In the genomic region with DNA sequence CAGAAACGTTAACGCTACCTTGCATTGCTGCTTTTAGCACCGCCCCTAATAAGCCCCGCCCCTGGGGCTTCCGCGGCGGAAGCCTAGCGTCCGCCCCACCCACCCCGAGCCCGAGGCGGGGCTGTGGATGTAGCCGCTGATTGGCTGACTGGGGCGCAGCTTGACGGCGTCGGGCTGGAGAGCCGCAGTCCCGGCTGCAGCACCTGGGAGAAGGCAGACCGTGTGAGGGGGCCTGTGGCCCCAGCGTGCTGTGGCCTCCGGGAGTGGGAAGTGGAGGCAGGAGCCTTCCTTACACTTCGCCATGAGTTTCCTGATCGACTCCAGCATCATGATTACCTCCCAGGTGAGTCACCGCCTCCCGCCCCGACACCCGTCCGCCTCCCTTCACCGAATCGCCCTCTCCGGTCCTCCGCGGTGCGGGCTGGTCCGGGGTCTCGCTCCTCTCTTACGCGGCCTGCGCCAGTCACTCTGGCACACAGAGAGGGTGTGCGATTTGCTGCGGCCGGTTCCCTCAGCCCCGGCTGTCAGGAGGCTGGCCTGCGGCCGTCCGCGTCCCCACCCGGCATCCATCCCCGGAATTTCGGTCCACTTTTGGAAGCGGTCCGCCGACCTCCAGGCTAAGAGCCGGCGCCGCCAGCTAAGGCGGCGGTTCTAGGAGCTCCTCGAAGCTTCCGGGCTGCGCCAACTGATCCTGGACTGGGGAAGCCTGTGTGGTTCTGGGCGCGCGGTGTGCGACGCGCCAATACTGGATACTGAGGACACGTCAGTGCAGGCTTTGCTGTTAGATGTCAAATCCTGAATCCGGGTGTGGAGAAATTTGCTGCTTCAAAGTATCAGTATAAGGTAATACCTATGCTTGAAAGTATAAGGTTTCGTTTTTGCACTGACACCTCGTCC, we compare ENCODE assay signal across 8 cellular contexts. TPM values are rescaled to one million over a fixed set of nuclear protein-coding genes. Genes with fewer than 3 reads are reported as not detected.
DNase-seq lines count a peak whose midpoint lies in the region; ATAC-seq and TF ChIP-seq lines count a peak whose summit lies in the region.
"Not testable (repeated sequence)": the region's sequence is repeated elsewhere in the genome, so short reads cannot be mapped to it uniquely, and the experiment has no call there.

A gene (plus strand): TSS at position 185 of the 897 bp plus-strand sequence. CDS start 117 bp downstream, at position 302.

- H3K9me3 Mint-ChIP-seq in activated T-helper 17 cell treated with anti-CD3 and anti-CD28 coated beads, Interleukin-2, amount 50 U/mL, for 72 hours; natural killer cell: not testable (repeated sequence)

- H3K27ac Mint-ChIP-seq in activated T-helper 17 cell treated with anti-CD3 and anti-CD28 coated beads, Interleukin-2, amount 50 U/mL, for 72 hours: not testable (repeated sequence)
- H3K27ac Mint-ChIP-seq in natural killer cell: peak within 1 kb of the TSS; percentile 63 to 77

- H3K4me3 ChIP-seq in LNCaP clone FGC (ENCODE audit: low read depth, low read length) (peak within 1 kb of the TSS; percentile 78), RWPE2 (ENCODE audit: severe bottlenecking) (peak within 1 kb of the TSS; percentile 67), fibroblast of pulmonary artery (replicated peaks; ENCODE audit: low read depth, low read length) (peak within 1 kb of the TSS; percentile 75)

- peak; percentile 98 for ATAC-seq in RWPE2 (ENCODE audit: low read depth)
- peak; percentile 98 for ATAC-seq in activated T-helper 17 cell treated with anti-CD3 and anti-CD28 coated beads, Interleukin-2, amount 50 U/mL, for 72 hours (replicated peaks)
- ATAC-seq in natural killer cell: peak; percentile 96 to 100 (median 99)

- peaks cover 24% of the 10 kb centered on the region for H3K4me1 Mint-ChIP-seq in activated T-helper 17 cell treated with anti-CD3 and anti-CD28 coated beads, Interleukin-2, amount 50 U/mL, for 72 hours
- peaks cover 24 to 32% of the 10 kb centered on the region in 2 donors for H3K4me1 Mint-ChIP-seq in natural killer cell

- intact Hi-C loops in natural killer cell (cut with micrococcal nuclease): not testable (repeated sequence)

- not testable (repeated sequence) for H3K27me3 Mint-ChIP-seq in activated T-helper 17 cell treated with anti-CD3 and anti-CD28 coated beads, Interleukin-2, amount 50 U/mL, for 72 hours; natural killer cell (ENCODE audit: low read depth in 2 of 2)

- H3K36me3 ChIP-seq in RWPE2 (ENCODE audit: low read depth): not testable (repeated sequence)

- peak; percentile 89 for DNase-seq in EH (ENCODE audit: low read depth)
- DNase-seq in H4 (ENCODE audit: low spot score): peak; percentile 81
- DNase-seq in LNCaP clone FGC (ENCODE audit: low read depth): peak; percentile 59
- DNase-seq in RWPE2 (ENCODE audit: low spot score): peak; percentile 88
- peak; percentile 83 for DNase-seq in fibroblast of pulmonary artery (ENCODE audit: low read depth)
- peak; percentile 79 for DNase-seq in natural killer cell
- peak; percentile 80 to 92 (median 88) for DNase-seq in stimulated activated naive CD4-positive, alpha-beta T cell (lab: John Stamatoyannopoulos, UW)

- H3K9me3 ChIP-seq in RWPE2 (ENCODE audit: severe bottlenecking): not testable (repeated sequence)

- not testable (repeated sequence) for H3K36me3 Mint-ChIP-seq in activated T-helper 17 cell treated with anti-CD3 and anti-CD28 coated beads, Interleukin-2, amount 50 U/mL, for 72 hours (ENCODE audit: low read depth); natural killer cell

- H3K27ac ChIP-seq in RWPE2 (ENCODE audit: poor library complexity, severe bottlenecking): not testable (repeated sequence)

- H3K27me3 ChIP-seq in RWPE2 (ENCODE audit: insufficient read depth, poor library complexity, severe bottlenecking): not testable (repeated sequence)

- not testable (repeated sequence) for H3K4me1 ChIP-seq in RWPE2 (ENCODE audit: insufficient read depth, poor library complexity, severe bottlenecking)

- peak within 1 kb of the TSS; percentile 73 for H3K4me3 Mint-ChIP-seq in activated T-helper 17 cell treated with anti-CD3 and anti-CD28 coated beads, Interleukin-2, amount 50 U/mL, for 72 hours
- H3K4me3 Mint-ChIP-seq in natural killer cell: peak within 1 kb of the TSS; percentile 90

- TF ChIP-seq CTCF in LNCaP clone FGC (IDR thresholded peaks at IDR 0.05; ENCODE audit: control insufficient read depth, extremely low read depth, insufficient read depth); RWPE2 (IDR thresholded peaks at IDR 0.05; ENCODE audit: poor library complexity, severe bottlenecking); fibroblast of pulmonary artery (IDR thresholded peaks at IDR 0.05; ENCODE audit: low read length, missing control alignments); natural killer cell (IDR thresholded peaks at IDR 0.05): not testable (repeated sequence)

RNA-seq across cellular contexts. Expression of the gene that starts here (rescaled TPM):
- total RNA-seq in H4 (2014; rRNA removed; shearing (Covaris generic)): 12.3 and 15.2 TPM in 2 replicates
- total RNA-seq in activated T-helper 17 cell treated with anti-CD3 and anti-CD28 coated beads, Interleukin-2, amount 50 U/mL, for 72 hours: 10 to 100 TPM; 11.0 to 13.1 TPM
- 10 to 100 TPM; 18.5 to 28.4 (median 24.5) TPM for total RNA-seq in natural killer cell
